Comparison of ENCODE assay signal across 8 cellular contexts in the genomic region with DNA sequence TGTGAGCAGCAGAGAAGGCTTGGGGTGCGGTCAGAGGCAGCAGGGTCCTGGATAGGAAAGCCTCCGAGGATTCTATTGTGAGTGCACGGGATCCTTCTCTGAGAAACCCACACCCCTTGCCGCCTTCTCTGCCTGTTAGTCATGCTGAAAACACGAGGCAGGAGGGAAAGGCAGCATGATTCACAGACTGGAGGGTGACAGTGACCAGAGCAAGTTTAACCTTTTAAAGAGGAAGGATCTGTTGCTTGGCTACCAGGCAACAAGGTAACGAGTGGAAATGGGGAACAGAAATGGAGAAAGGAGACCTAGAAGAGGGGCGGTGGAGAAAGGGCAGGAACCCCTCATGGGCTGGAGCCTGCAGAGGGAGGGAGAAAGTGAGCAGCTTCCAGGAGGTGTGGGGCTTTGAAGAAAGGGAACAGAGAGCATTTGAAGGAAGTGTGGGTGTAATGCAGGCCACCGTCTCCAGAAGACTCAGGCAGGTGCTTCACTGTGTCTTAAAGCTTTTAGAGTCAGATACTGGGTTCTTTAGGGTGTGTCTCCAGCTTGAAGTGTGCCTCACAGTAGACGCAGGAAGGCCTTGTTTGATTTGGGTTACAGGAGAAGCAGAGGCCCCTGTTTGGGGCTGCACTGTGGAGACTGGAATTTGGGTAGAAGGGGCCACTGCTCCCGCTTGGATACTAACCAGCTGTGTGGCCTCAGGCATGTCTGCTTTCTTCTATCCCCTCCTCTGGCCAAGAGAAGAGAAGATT. TPM values are rescaled to one million over a fixed set of nuclear protein-coding genes. Genes with fewer than 3 reads are reported as not detected.
DNase-seq lines count a peak whose midpoint lies in the region; ATAC-seq and TF ChIP-seq lines count a peak whose summit lies in the region.

No MANE protein-coding gene starts in this region.

- peak; percentile 41 for ATAC-seq in T-helper 17 cell

- intact Hi-C loops in dendritic cell treated with granulocyte-macrophage colony-stimulating factor and Interleukin-4, amounts not matched to agents 40 ng/mL and 50 ng/mL, for 4 days (cut with micrococcal nuclease), result no loop called here
- intact Hi-C loops in tibial artery (cut with DNase I; ENCODE audit: low total_unique reads), result no loop called here

- peak overlapping the region; percentile 33 for H3K9ac ChIP-seq in mucosa of stomach (ENCODE audit: low read length)

- H3K4me3 Mint-ChIP-seq in T-helper 17 cell, result peak overlapping the region; percentile 36
- no peak overlapping the region for H3K4me3 Mint-ChIP-seq in dendritic cell treated with granulocyte-macrophage colony-stimulating factor and Interleukin-4, amounts not matched to agents 40 ng/mL and 50 ng/mL, for 4 days

- DNase-seq in NCI-H748 (lab: John Stamatoyannopoulos, UW; ENCODE audit: unreplicated experiment) (peak; percentile 29), NCI-H748 treated with DMSO at 0.1 percent for 48 hours (lab: John Stamatoyannopoulos, UW) (no peak), T-helper 17 cell (no peak), tibial artery (peak; percentile 76 to 78), NCI-H82 (lab: John Stamatoyannopoulos, UW) (no peak)
- no peak for DNase-seq in activated CD4-positive, CD25-positive, alpha-beta regulatory T cell treated with anti-CD3 and anti-CD28 coated beads, Interleukin-2, amount 50 U/mL, for 72 hours

- H3K4me3 ChIP-seq in mucosa of stomach (ENCODE audit: low read length), result peak overlapping the region; percentile 14
- no peak overlapping the region for H3K4me3 ChIP-seq in tibial artery

- no peak for TF ChIP-seq CTCF in tibial artery (IDR thresholded peaks at IDR 0.05)

- peaks cover 31% of the 10 kb centered on the region for H3K27me3 Mint-ChIP-seq in T-helper 17 cell
- H3K27me3 Mint-ChIP-seq in dendritic cell treated with granulocyte-macrophage colony-stimulating factor and Interleukin-4, amounts not matched to agents 40 ng/mL and 50 ng/mL, for 4 days, result peaks cover 16% of the 10 kb centered on the region

- H3K27me3 ChIP-seq in mucosa of stomach (ENCODE audit: control insufficient read depth, insufficient read depth, low read length) (no peaks in the 10 kb centered on the region), tibial artery (no peaks in the 10 kb centered on the region)

- H3K9me3 ChIP-seq in T-helper 17 cell (ENCODE audit: control insufficient read depth, low read length, poor library complexity, severe bottlenecking), result no peaks in the 10 kb centered on the region
- no peaks in the 10 kb centered on the region for H3K9me3 ChIP-seq in mucosa of stomach (ENCODE audit: control insufficient read depth, low read length)
- no peaks in the 10 kb centered on the region for H3K9me3 ChIP-seq in tibial artery

- H3K27ac Mint-ChIP-seq in T-helper 17 cell, result no peak overlapping the region
- H3K27ac Mint-ChIP-seq in dendritic cell treated with granulocyte-macrophage colony-stimulating factor and Interleukin-4, amounts not matched to agents 40 ng/mL and 50 ng/mL, for 4 days, result peak overlapping the region; percentile 39

- peak overlapping the region; percentile 51 to 52 for H3K27ac ChIP-seq in tibial artery

- peaks cover 5% of the 10 kb centered on the region for H3K36me3 Mint-ChIP-seq in T-helper 17 cell (ENCODE audit: low read depth)
- H3K36me3 Mint-ChIP-seq in dendritic cell treated with granulocyte-macrophage colony-stimulating factor and Interleukin-4, amounts not matched to agents 40 ng/mL and 50 ng/mL, for 4 days (ENCODE audit: low read depth), result no peaks in the 10 kb centered on the region

- H3K4me1 ChIP-seq in mucosa of stomach (ENCODE audit: control insufficient read depth, insufficient read depth, low read length) (peaks cover 58% of the 10 kb centered on the region), tibial artery (peaks cover 0 to 32% (median 15%) of the 10 kb centered on the region in 4 donors)

- no peaks in the 10 kb centered on the region for H3K36me3 ChIP-seq in mucosa of stomach (ENCODE audit: control insufficient read depth, insufficient read depth, low read length)
- no peaks in the 10 kb centered on the region for H3K36me3 ChIP-seq in tibial artery

- no peaks in the 10 kb centered on the region for H3K9me3 Mint-ChIP-seq in dendritic cell treated with granulocyte-macrophage colony-stimulating factor and Interleukin-4, amounts not matched to agents 40 ng/mL and 50 ng/mL, for 4 days

- peaks cover 21% of the 10 kb centered on the region for H3K4me1 Mint-ChIP-seq in T-helper 17 cell
- peaks cover 55% of the 10 kb centered on the region for H3K4me1 Mint-ChIP-seq in dendritic cell treated with granulocyte-macrophage colony-stimulating factor and Interleukin-4, amounts not matched to agents 40 ng/mL and 50 ng/mL, for 4 days (ENCODE audit: low read depth)

RNA-seq across cellular contexts. Expression of a gene that starts 19.1 kb away (rescaled TPM):
- not detected for total RNA-seq in T-helper 17 cell

RNA-seq across cellular contexts. Expression of a gene that starts 37.4 kb away (rescaled TPM):
- total RNA-seq in T-helper 17 cell, result not detected

Comparison
In these comparisons a context has a peak if more than half of its experiments do, and no peak if none do; other contexts are left out.
1. DNase-seq: peak in NCI-H748 (single experiment) and tibial artery (2 of 2); none in NCI-H748 treated with DMSO at 0.1 percent for 48 hours (single experiment), T-helper 17 cell (0 of 3), NCI-H82 (single experiment) and activated CD4-positive, CD25-positive, alpha-beta regulatory T cell treated with anti-CD3 and anti-CD28 coated beads, Interleukin-2, amount 50 U/mL, for 72 hours (single experiment).